In genomic region chr7:155226261-155227003, GRCh38 we compare ENCODE assay signal across 22 cellular contexts.
DNase-seq lines count a peak whose midpoint lies in the region; ATAC-seq, FAIRE-seq and TF ChIP-seq lines count a peak whose summit lies in the region.
"Had no signal": no experiment of that assay in that cellular context is flagged by ENCODE, and none has a peak within 500 bp of the region (broad histone marks: within the 10 kb centered on the region; RNA-seq: fewer than 3 reads in every experiment).

No MANE protein-coding gene starts in this region.

- no peak overlapping the region for H3K27ac Mint-ChIP-seq in activated T-cell treated with anti-CD3 and anti-CD28 coated beads, Interleukin-2, amount 50 U/mL, for 24 hours
- H3K27ac Mint-ChIP-seq: CD4-positive, alpha-beta memory T cell; GM23338 had no signal

- H3K9me3 ChIP-seq in heart left ventricle (no peaks in the 10 kb centered on the region), kidney (ENCODE audit: control insufficient read depth in 1 of 2, low read length in 2 of 2) (no peaks in the 10 kb centered on the region)
- H3K9me3 ChIP-seq: BLaER1 treated with 17β-estradiol and CSF1 and Interleukin-3, amounts not matched to agents 10 nM and 100 nM; MG63 had no signal

- H3K4me1 Mint-ChIP-seq in activated T-cell treated with anti-CD3 and anti-CD28 coated beads, Interleukin-2, amount 50 U/mL, for 24 hours (ENCODE audit: low read depth): peaks cover 11% of the 10 kb centered on the region

- H3K27me3 ChIP-seq in heart left ventricle: peaks cover 0 to 20% (median 0%) of the 10 kb centered on the region in 9 donors
- H3K27me3 ChIP-seq: BLaER1 treated with 17β-estradiol and CSF1 and Interleukin-3, amounts not matched to agents 10 nM and 100 nM; MG63 had no signal

- no peaks in the 10 kb centered on the region for H3K36me3 Mint-ChIP-seq in activated T-cell treated with anti-CD3 and anti-CD28 coated beads, Interleukin-2, amount 50 U/mL, for 24 hours (ENCODE audit: low read depth)
- H3K36me3 Mint-ChIP-seq: CD4-positive, alpha-beta memory T cell had no signal

- ATAC-seq in left cardiac atrium (no peak), heart left ventricle (no peak), esophagus mucosa (no peak)
- ATAC-seq: HCT116, HepG2, K562 had no signal

- no peaks in the 10 kb centered on the region for H3K9me3 Mint-ChIP-seq in activated T-cell treated with anti-CD3 and anti-CD28 coated beads, Interleukin-2, amount 50 U/mL, for 24 hours
- H3K9me3 Mint-ChIP-seq: CD4-positive, alpha-beta memory T cell; GM23338 had no signal

- TF ChIP-seq CTCF in heart left ventricle (IDR thresholded peaks at IDR 0.05): no peak
- no peak for TF ChIP-seq CTCF in kidney (IDR thresholded peaks at IDR 0.05; ENCODE audit: borderline replicate concordance, extremely low read depth, insufficient read depth)

- FAIRE-seq in kidney (lab: Jason Lieb, UNC): no peak
- FAIRE-seq: GM12891, HepG2, K562, RCC 7860 had no signal

- no peak for TF ChIP-seq POLR2A in heart left ventricle (IDR thresholded peaks at IDR 0.05)

- H3K27me3 Mint-ChIP-seq in activated T-cell treated with anti-CD3 and anti-CD28 coated beads, Interleukin-2, amount 50 U/mL, for 24 hours: peaks cover 2% of the 10 kb centered on the region

- H3K4me3 ChIP-seq in heart left ventricle (no peak overlapping the region), kidney (ENCODE audit: low read length in 2 of 2) (no peak overlapping the region)
- H3K4me3 ChIP-seq: BLaER1 treated with 17β-estradiol and CSF1 and Interleukin-3, amounts not matched to agents 10 nM and 100 nM; GM23338; K562; MG63 had no signal

- DNase-seq in left cardiac atrium (peak; percentile 15), heart left ventricle (no peak), kidney (peak; percentile 55), posterior vena cava (ENCODE audit: low spot score) (peak; percentile 76), middle frontal gyrus (ENCODE audit: extremely low spot score, low spot score) (no peak)
- DNase-seq in activated T-cell treated with anti-CD3 and anti-CD28 coated beads, Interleukin-2, amount 50 U/mL, for 24 hours: no peak
- DNase-seq: 8988T; CD4-positive, alpha-beta memory T cell; DND-41; MG63; NCI-H1694 treated with DMSO at 0.1 percent for 48 hours; NCI-H2081 treated with DMSO at 0.1 percent for 48 hours; NCI-H524 treated with DMSO at 0.1 percent for 48 hours; OCI-M1 had no signal

- no peak overlapping the region for H3K9ac ChIP-seq in kidney (ENCODE audit: low read length in 2 of 2)
- H3K9ac ChIP-seq: BLaER1 treated with 17β-estradiol and CSF1 and Interleukin-3, amounts not matched to agents 10 nM and 100 nM had no signal

- H3K4me1 ChIP-seq in heart left ventricle: no peaks in the 10 kb centered on the region
- peaks cover 0 to 1% of the 10 kb centered on the region in 2 donors for H3K4me1 ChIP-seq in kidney (ENCODE audit: control insufficient read depth in 1 of 2, insufficient read depth in 1 of 2, low read depth in 1 of 2, low read length in 2 of 2)

- no peak overlapping the region for H3K4me3 Mint-ChIP-seq in activated T-cell treated with anti-CD3 and anti-CD28 coated beads, Interleukin-2, amount 50 U/mL, for 24 hours
- H3K4me3 Mint-ChIP-seq: CD4-positive, alpha-beta memory T cell; GM23338 had no signal

- H3K36me3 ChIP-seq in heart left ventricle (no peaks in the 10 kb centered on the region), kidney (ENCODE audit: control insufficient read depth in 1 of 2, insufficient read depth in 2 of 2, low read length in 2 of 2) (no peaks in the 10 kb centered on the region)
- H3K36me3 ChIP-seq: BLaER1 treated with 17β-estradiol and CSF1 and Interleukin-3, amounts not matched to agents 10 nM and 100 nM; MG63 had no signal

- WGBS in heart left ventricle, 4 donors: 78 to 86% (median 82%) methylated on average over 15 to 26 of the region's 26 CpGs

- intact Hi-C loops in left cardiac atrium (cut with DNase I) (no loop called here), heart left ventricle (cut with DNase I) (loop anchor here in 1 of 10 donors (10.0 kb wide), 1 partner anchor 1008 kb away; no protein-coding TSS in a partner anchor), kidney (cut with DNase I) (no loop called here), posterior vena cava (cut with DNase I) (no loop called here)

- H3K27ac ChIP-seq in heart left ventricle (no peak overlapping the region), kidney (ENCODE audit: low read depth in 2 of 2, low read length in 2 of 2) (no peak overlapping the region)
- H3K27ac ChIP-seq: BLaER1 treated with 17β-estradiol and CSF1 and Interleukin-3, amounts not matched to agents 10 nM and 100 nM had no signal

Comparison
In these comparisons a context has a peak if more than half of its experiments do, and no peak if none do; other contexts are left out.
1. DNase-seq: peak in left cardiac atrium (single experiment), kidney (single experiment) and posterior vena cava (single experiment); none in heart left ventricle (0 of 5), middle frontal gyrus (single experiment) and activated T-cell treated with anti-CD3 and anti-CD28 coated beads, Interleukin-2, amount 50 U/mL, for 24 hours (single experiment).